8 cellular contexts compared by ENCODE assay signal in genomic region chr16:69404275-69404805, GRCh38. TPM values are rescaled to one million over a fixed set of nuclear protein-coding genes. Genes with fewer than 3 reads are reported as not detected.
A peak's percentile ranks its signal among the peaks of the same experiment; 100 is the strongest.
DNase-seq lines count a peak whose midpoint lies in the region; ATAC-seq, FAIRE-seq and TF ChIP-seq lines count a peak whose summit lies in the region.

No MANE protein-coding gene starts in this region.

- TF ChIP-seq POLR2A in right lobe of liver (IDR thresholded peaks at IDR 0.05), result no peak

- H3K36me3 ChIP-seq in right lobe of liver, result no peaks in the 10 kb centered on the region
- no peaks in the 10 kb centered on the region for H3K36me3 ChIP-seq in thoracic aorta

- H3K27ac ChIP-seq in right lobe of liver (no peak overlapping the region), thoracic aorta (no peak overlapping the region), coronary artery (peak overlapping the region in 1 of 2 donors; percentile 30)

- H3K4me3 ChIP-seq in right lobe of liver (no peak overlapping the region), thoracic aorta (peak overlapping the region; percentile 20), coronary artery (no peak overlapping the region)

- no peak for FAIRE-seq in RCC 7860 (lab: Jason Lieb, UNC)

- DNase-seq in LoVo (ENCODE audit: low spot score), result peak; percentile 89
- peak; percentile 74 for DNase-seq in dedifferentiated amniotic fluid mesenchymal stem cell (ENCODE audit: extremely low spot score)
- no peak for DNase-seq in right lobe of liver
- DNase-seq in thoracic aorta (ENCODE audit: low spot score), result no peak
- no peak for DNase-seq in NCI-H748 (lab: John Stamatoyannopoulos, UW; ENCODE audit: unreplicated experiment)
- no peak for DNase-seq in activated T-cell treated with anti-CD3 and anti-CD28 coated beads, Interleukin-2, amount 50 U/mL, for 1 hour
- DNase-seq in RCC 7860 (ENCODE audit: low spot score), result no peak
- DNase-seq in coronary artery (ENCODE audit: low spot score), result no peak

- intact Hi-C loops in right lobe of liver (cut with DNase I), result no loop called here

- peak; percentile 58 to 85 (median 62) for ATAC-seq in right lobe of liver
- no peak for ATAC-seq in thoracic aorta (ENCODE audit: insufficient number of reproducible peaks, low FRiP score, low read depth)

- no peaks in the 10 kb centered on the region for H3K27me3 ChIP-seq in right lobe of liver
- no peaks in the 10 kb centered on the region for H3K27me3 ChIP-seq in thoracic aorta (replicated peaks; ENCODE audit: insufficient read depth)

- peaks cover 0 to 11% (median 1%) of the 10 kb centered on the region in 4 donors for H3K4me1 ChIP-seq in right lobe of liver
- peaks cover 6 to 12% of the 10 kb centered on the region in 2 donors for H3K4me1 ChIP-seq in thoracic aorta (ENCODE audit: control insufficient read depth in 1 of 2, low read depth in 2 of 2)

- WGBS in right lobe of liver (ENCODE audit: insufficient coverage, low coverage, low lambda C conversion rate, missing lambda C conversion rate), result 13% methylated on average over 4 of the region's 4 CpGs

- no peaks in the 10 kb centered on the region for H3K9me3 ChIP-seq in right lobe of liver
- H3K9me3 ChIP-seq in thoracic aorta, result no peaks in the 10 kb centered on the region

- no peak for TF ChIP-seq CTCF in right lobe of liver (IDR thresholded peaks at IDR 0.05)
- no peak for TF ChIP-seq CTCF in thoracic aorta (IDR thresholded peaks at IDR 0.05)
- no peak for TF ChIP-seq CTCF in coronary artery (IDR thresholded peaks at IDR 0.05)

RNA-seq across cellular contexts. Expression of gene TERF2, which starts 18.5 kb away (rescaled TPM):
- total RNA-seq in right lobe of liver (10 to 100 TPM in 5 of 6 experiments, 1 to 10 TPM in 1; 9.6 to 14.5 (median 13.5) TPM), thoracic aorta (10 to 100 TPM; 33.4 to 47.4 TPM)

RNA-seq across cellular contexts. Expression of gene CYB5B, which starts 20.1 kb away (rescaled TPM):
- 10 to 100 TPM; 19.1 to 42.1 (median 30.5) TPM for total RNA-seq in right lobe of liver
- 10 to 100 TPM; 12.0 to 54.5 TPM for total RNA-seq in thoracic aorta

RNA-seq across cellular contexts. Expression of gene TMED6, which starts 52.8 kb away (rescaled TPM):
- total RNA-seq in right lobe of liver (1 to 10 TPM; 1.6 to 9.9 (median 2.6) TPM), thoracic aorta (1 to 10 TPM in 1 of 2 donors, not detected in 1; 1.5 TPM)

Comparison
In these comparisons a context has a peak if more than half of its experiments do, and no peak if none do; other contexts are left out.
1. DNase-seq: peak in LoVo (single experiment) and dedifferentiated amniotic fluid mesenchymal stem cell (single experiment); none in right lobe of liver (0 of 3), thoracic aorta (single experiment), NCI-H748 (single experiment), activated T-cell treated with anti-CD3 and anti-CD28 coated beads, Interleukin-2, amount 50 U/mL, for 1 hour (single experiment), RCC 7860 (single experiment) and coronary artery (single experiment).